In the genomic region with DNA sequence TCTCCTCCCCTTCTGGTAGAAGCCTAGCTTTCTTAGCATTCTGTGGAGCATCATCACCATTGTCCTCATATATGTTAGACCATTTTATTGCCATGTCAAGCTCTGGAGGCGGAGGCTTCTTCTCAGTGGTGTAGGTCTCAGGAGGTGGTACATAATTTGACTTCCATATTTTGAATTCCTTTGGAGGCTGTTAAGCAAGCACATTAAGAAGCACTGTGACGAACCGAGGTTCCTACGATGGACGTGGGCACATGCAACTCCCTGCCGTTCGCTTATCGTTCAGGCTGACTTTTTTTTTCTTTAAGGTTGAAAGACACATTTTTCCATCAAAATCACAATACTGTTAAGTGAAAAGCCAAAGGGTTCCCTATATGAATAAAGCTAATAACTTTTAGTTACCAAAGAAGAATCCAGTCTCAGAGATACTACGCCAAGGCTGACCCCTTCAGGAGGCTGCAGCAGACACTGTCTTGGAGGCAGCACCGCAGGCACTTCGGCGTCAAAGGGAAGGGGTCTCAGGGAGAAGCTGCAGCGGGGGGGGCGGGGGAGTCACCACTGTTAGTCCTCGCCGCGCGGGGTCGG, we compare ENCODE assay signal across 8 cellular contexts. TPM values are rescaled to one million over a fixed set of nuclear protein-coding genes. Genes with fewer than 3 reads are reported as not detected.
DNase-seq lines count a peak whose midpoint lies in the region; ATAC-seq and TF ChIP-seq lines count a peak whose summit lies in the region.

No MANE protein-coding gene starts in this region.

- H3K36me3 ChIP-seq in GM23248 (ENCODE audit: low read depth) (peaks cover 37% of the 10 kb centered on the region), left ventricle myocardium inferior (peaks cover 26% of the 10 kb centered on the region), smooth muscle cell (ENCODE audit: low read depth) (no peaks in the 10 kb centered on the region)

- H3K9me3 ChIP-seq in GM23248 (ENCODE audit: low read depth) (no peaks in the 10 kb centered on the region), left ventricle myocardium inferior (replicated peaks) (no peaks in the 10 kb centered on the region), smooth muscle cell (replicated peaks; ENCODE audit: low read depth) (no peaks in the 10 kb centered on the region)

- H3K4me2 ChIP-seq in GM23248 (ENCODE audit: unreplicated experiment) = peak overlapping the region; percentile 95
- peak overlapping the region; percentile 100 for H3K4me2 ChIP-seq in smooth muscle cell

- peaks cover 45% of the 10 kb centered on the region for H3K4me1 ChIP-seq in GM23248 (ENCODE audit: insufficient read depth)
- H3K4me1 ChIP-seq in left ventricle myocardium inferior = peaks cover 56% of the 10 kb centered on the region
- peaks cover 8% of the 10 kb centered on the region for H3K4me1 ChIP-seq in smooth muscle cell (ENCODE audit: low read depth)

- intact Hi-C loops in left ventricle myocardium inferior (cut with micrococcal nuclease) = loop anchor here (2.0 kb wide), 1 partner anchor 314 kb away; no protein-coding TSS in a partner anchor

- TF ChIP-seq CTCF in WI38 (IDR thresholded peaks at IDR 0.05; ENCODE audit: low read depth, low read length) = no peak
- no peak for TF ChIP-seq CTCF in left ventricle myocardium inferior (IDR thresholded peaks at IDR 0.05; ENCODE audit: borderline replicate concordance)
- no peak for TF ChIP-seq CTCF in smooth muscle cell (IDR thresholded peaks at IDR 0.05; ENCODE audit: borderline replicate concordance, insufficient read depth, poor library complexity, severe bottlenecking)

- H3K4me3 ChIP-seq in GM23248 (peak overlapping the region; percentile 93), WI38 (ENCODE audit: low read depth, low read length) (peak overlapping the region; percentile 88), left ventricle myocardium inferior (peak overlapping the region; percentile 96), smooth muscle cell (peak overlapping the region; percentile 100)

- H3K27ac ChIP-seq in GM23248 (peak overlapping the region; percentile 96), left ventricle myocardium inferior (replicated peaks) (peak overlapping the region; percentile 94), smooth muscle cell (ENCODE audit: low read depth) (peak overlapping the region; percentile 91)

- in situ Hi-C loops in GM23248 (cut with MboI) = loop anchor here (10.0 kb wide), 1 partner anchor 314 kb away; no protein-coding TSS in a partner anchor

- peaks cover 59% of the 10 kb centered on the region for H3K79me2 ChIP-seq in GM23248 (ENCODE audit: insufficient read depth)
- peaks cover 37% of the 10 kb centered on the region for H3K79me2 ChIP-seq in smooth muscle cell (ENCODE audit: low read depth)

- ATAC-seq in GM19324 (IDR thresholded peaks at IDR 0.05; ENCODE audit: low FRiP score, unreplicated experiment) = no peak
- no peak for ATAC-seq in HG03280 (IDR thresholded peaks at IDR 0.05; ENCODE audit: unreplicated experiment)

- H3K9ac ChIP-seq in GM23248 = peak overlapping the region; percentile 92
- H3K9ac ChIP-seq in smooth muscle cell (ENCODE audit: low read depth) = peak overlapping the region; percentile 98

- DNase-seq in GM23248 (peak; percentile 59), left ventricle myocardium inferior (no peak), smooth muscle cell (lab: John Stamatoyannopoulos, UW; ENCODE audit: unreplicated experiment) (no peak), hippocampal formation (lab: John Stamatoyannopoulos, UW) (no peak), C1 segment of cervical spinal cord (lab: John Stamatoyannopoulos, UW) (no peak)

- H4K20me1 ChIP-seq in GM23248 (ENCODE audit: insufficient read depth) = no peaks in the 10 kb centered on the region
- peaks cover 42% of the 10 kb centered on the region for H4K20me1 ChIP-seq in smooth muscle cell (ENCODE audit: low read depth)

- no peaks in the 10 kb centered on the region for H3K9me2 ChIP-seq in GM23248 (ENCODE audit: insufficient read depth)

- 3 to 6% methylated on average over 12 to 19 of the region's 19 CpGs for WGBS in GM23248 (ENCODE audit: low coverage in 1 of 2, low lambda C conversion rate in 2 of 2, missing lambda C conversion rate in 2 of 2), 2 experiments
- WGBS in smooth muscle cell (ENCODE audit: low lambda C conversion rate) = 13% methylated on average over 16 of the region's 19 CpGs

- H3F3A ChIP-seq in GM23248 (ENCODE audit: insufficient read depth) (peaks cover 44% of the 10 kb centered on the region), smooth muscle cell (ENCODE audit: low read depth) (no peaks in the 10 kb centered on the region)

- peak overlapping the region; percentile 82; the same call in 1 of the 2 replicates for H2AFZ ChIP-seq in GM23248
- H2AFZ ChIP-seq in smooth muscle cell (ENCODE audit: low read depth) = peak overlapping the region; percentile 96

- H3K27me3 ChIP-seq in GM23248 (replicated peaks; ENCODE audit: insufficient read depth) (no peaks in the 10 kb centered on the region), left ventricle myocardium inferior (ENCODE audit: low read depth) (no peaks in the 10 kb centered on the region), smooth muscle cell (ENCODE audit: low read depth) (no peaks in the 10 kb centered on the region)

RNA-seq across cellular contexts. Expression of a gene that starts 0.8 kb away (rescaled TPM):
- total RNA-seq in GM23248 (2014; rRNA removed; shearing (Covaris generic)) = 26.7 and 30.9 TPM in 2 replicates
- polyA plus RNA-seq in GM23248 (2016; fragmentation: Nextera tagmentation; extraction: Ambion mirVana) (72.4 and 76.4 TPM in 2 replicates), smooth muscle cell (45.0 and 46.4 TPM in 2 replicates)
- total RNA-seq in left ventricle myocardium inferior (18.5 TPM), smooth muscle cell (30.7 and 39.4 TPM in 2 replicates)

RNA-seq across cellular contexts. Expression of a gene that starts 17.8 kb away (rescaled TPM):
- total RNA-seq in GM23248 (2014; rRNA removed; shearing (Covaris generic)) = 45.5 and 51.4 TPM in 2 replicates
- 70.7 and 74.2 TPM in 2 replicates for polyA plus RNA-seq in GM23248 (2016; fragmentation: Nextera tagmentation; extraction: Ambion mirVana)
- total RNA-seq in left ventricle myocardium inferior = 7.8 TPM
- 34.3 and 41.4 TPM in 2 replicates for total RNA-seq in smooth muscle cell
- 21.4 and 27.2 TPM in 2 replicates for polyA plus RNA-seq in smooth muscle cell

RNA-seq across cellular contexts. Expression of a gene that starts 57.8 kb away (rescaled TPM):
- 4.8 and 6.7 TPM in 2 replicates for total RNA-seq in GM23248 (2014; rRNA removed; shearing (Covaris generic))
- 1.4 TPM in 2 replicates for polyA plus RNA-seq in GM23248 (2016; fragmentation: Nextera tagmentation; extraction: Ambion mirVana)
- total RNA-seq in left ventricle myocardium inferior = 21.4 TPM
- 9.1 and 9.8 TPM in 2 replicates for total RNA-seq in smooth muscle cell
- 4.6 and 4.9 TPM in 2 replicates for polyA plus RNA-seq in smooth muscle cell
